In genomic region chr5:177442066-177442836, GRCh38 we compare ENCODE assay signal across 1 cellular context.
TF ChIP-seq lines count a peak whose summit lies in the region.

No MANE protein-coding gene starts in this region.

TF ChIP-seq in HepG2, 621 proteins besides CTCF, POLR2A, EP300 and RAD21 (continues in another document):
- TF ChIP-seq ZBED4 (CRISPR knock-in tag; IDR thresholded peaks at IDR 0.05; ENCODE audit: borderline replicate concordance) (no peak), KLF16 (CRISPR knock-in tag; IDR thresholded peaks at IDR 0.05) (no peak), ZMAT3 (CRISPR knock-in tag; conservative IDR thresholded peaks at IDR 0.05) (no peak), ZBTB3 (CRISPR knock-in tag; IDR thresholded peaks at IDR 0.05; ENCODE audit: borderline replicate concordance, low read depth) (no peak), ZNF143 (CRISPR knock-in tag; IDR thresholded peaks at IDR 0.05) (no peak), JUNB (CRISPR knock-in tag; IDR thresholded peaks at IDR 0.05; ENCODE audit: borderline replicate concordance) (no peak), ZMYM2 (CRISPR knock-in tag; IDR thresholded peaks at IDR 0.05) (no peak), ZNF670 (CRISPR knock-in tag; IDR thresholded peaks at IDR 0.05; ENCODE audit: borderline replicate concordance) (no peak), MTA1 (CRISPR knock-in tag; IDR thresholded peaks at IDR 0.05; ENCODE audit: borderline replicate concordance) (no peak), NPAS2 (CRISPR knock-in tag; IDR thresholded peaks at IDR 0.05; ENCODE audit: borderline replicate concordance) (no peak), IKZF4 (CRISPR knock-in tag; IDR thresholded peaks at IDR 0.05; ENCODE audit: borderline replicate concordance, low read depth, not compliant biosample characterization) (no peak), NONO (IDR thresholded peaks at IDR 0.05) (no peak), NONO (CRISPR knock-in tag; conservative IDR thresholded peaks at IDR 0.05) (0 out of 2 replicates have a peak, but pooled peaks have one; percentile 13), ZNF180 (CRISPR knock-in tag; IDR thresholded peaks at IDR 0.05; ENCODE audit: borderline replicate concordance, low read depth) (no peak), MTA3 (CRISPR knock-in tag; IDR thresholded peaks at IDR 0.05) (no peak), ZNF512B (CRISPR knock-in tag; IDR thresholded peaks at IDR 0.05; ENCODE audit: borderline replicate concordance) (no peak), SKIL (CRISPR knock-in tag; IDR thresholded peaks at IDR 0.05; ENCODE audit: borderline replicate concordance) (no peak), SYNCRIP (IDR thresholded peaks at IDR 0.05; ENCODE audit: insufficient read depth, low read depth, low read length) (no peak), FOXK2 (IDR thresholded peaks at IDR 0.05) (no peak), MATR3 (CRISPR knock-in tag; IDR thresholded peaks at IDR 0.05) (no peak), ETS1 (CRISPR knock-in tag; IDR thresholded peaks at IDR 0.05) (no peak), TBX2 (CRISPR knock-in tag; IDR thresholded peaks at IDR 0.05; ENCODE audit: borderline replicate concordance) (0 out of 2 replicates have a peak, but pooled peaks have one; percentile 5), MEIS2 (CRISPR knock-in tag; IDR thresholded peaks at IDR 0.05) (no peak), AGO1 (IDR thresholded peaks at IDR 0.05; ENCODE audit: low read depth, low read length, poor library complexity, severe bottlenecking) (peak; percentile 97), AGO2 (optimal IDR thresholded peaks at IDR 0.05; ENCODE audit: low read depth, low read length) (peak; percentile 88), RBFOX2 (IDR thresholded peaks at IDR 0.05; ENCODE audit: low read depth, low read length) (peak; percentile 52; the same call in 1 of the 2 replicates), ZNF883 (CRISPR knock-in tag; IDR thresholded peaks at IDR 0.05; ENCODE audit: not compliant biosample characterization) (no peak), ZNF460 (CRISPR knock-in tag; IDR thresholded peaks at IDR 0.05; ENCODE audit: borderline replicate concordance) (no peak), CENPT (CRISPR knock-in tag; IDR thresholded peaks at IDR 0.05; ENCODE audit: low read depth) (no peak), UBTF (CRISPR knock-in tag; IDR thresholded peaks at IDR 0.05) (no peak), HMG20A (CRISPR knock-in tag; IDR thresholded peaks at IDR 0.05; ENCODE audit: borderline replicate concordance) (no peak), MAFG (CRISPR knock-in tag; IDR thresholded peaks at IDR 0.05) (no peak), MTERF4 (CRISPR knock-in tag; IDR thresholded peaks at IDR 0.05) (no peak), STAG1 (CRISPR knock-in tag; IDR thresholded peaks at IDR 0.05) (no peak), PHF5A (CRISPR knock-in tag; IDR thresholded peaks at IDR 0.05; ENCODE audit: low read depth, unreplicated experiment) (no peak), ZNF333 (CRISPR knock-in tag; IDR thresholded peaks at IDR 0.05; ENCODE audit: borderline replicate concordance) (no peak), FUBP1 (CRISPR knock-in tag; IDR thresholded peaks at IDR 0.05; ENCODE audit: borderline replicate concordance) (no peak), ETV6 (CRISPR knock-in tag; conservative IDR thresholded peaks at IDR 0.05) (no peak), MAZ (IDR thresholded peaks at IDR 0.05; ENCODE audit: borderline replicate concordance, low read depth, low read length) (no peak), MAZ (CRISPR knock-in tag; IDR thresholded peaks at IDR 0.05; ENCODE audit: low read depth) (no peak), ZNF724P (CRISPR knock-in tag; IDR thresholded peaks at IDR 0.05; ENCODE audit: borderline replicate concordance) (no peak), ZNF224 (CRISPR knock-in tag; IDR thresholded peaks at IDR 0.05) (no peak), GPBP1L1 (CRISPR knock-in tag; IDR thresholded peaks at IDR 0.05) (no peak), ZNF7 (CRISPR knock-in tag; IDR thresholded peaks at IDR 0.05) (no peak), ARID3A (IDR thresholded peaks at IDR 0.05; ENCODE audit: low read depth, low read length) (no peak), ATF1 (CRISPR knock-in tag; IDR thresholded peaks at IDR 0.05) (no peak), POLR2G (IDR thresholded peaks at IDR 0.05; ENCODE audit: low read depth, low read length) (peak; percentile 14; the same call in 1 of the 2 replicates), GPN1 (CRISPR knock-in tag; IDR thresholded peaks at IDR 0.05; ENCODE audit: borderline replicate concordance) (no peak)
